1 cellular context compared by ENCODE assay signal in the genomic region with DNA sequence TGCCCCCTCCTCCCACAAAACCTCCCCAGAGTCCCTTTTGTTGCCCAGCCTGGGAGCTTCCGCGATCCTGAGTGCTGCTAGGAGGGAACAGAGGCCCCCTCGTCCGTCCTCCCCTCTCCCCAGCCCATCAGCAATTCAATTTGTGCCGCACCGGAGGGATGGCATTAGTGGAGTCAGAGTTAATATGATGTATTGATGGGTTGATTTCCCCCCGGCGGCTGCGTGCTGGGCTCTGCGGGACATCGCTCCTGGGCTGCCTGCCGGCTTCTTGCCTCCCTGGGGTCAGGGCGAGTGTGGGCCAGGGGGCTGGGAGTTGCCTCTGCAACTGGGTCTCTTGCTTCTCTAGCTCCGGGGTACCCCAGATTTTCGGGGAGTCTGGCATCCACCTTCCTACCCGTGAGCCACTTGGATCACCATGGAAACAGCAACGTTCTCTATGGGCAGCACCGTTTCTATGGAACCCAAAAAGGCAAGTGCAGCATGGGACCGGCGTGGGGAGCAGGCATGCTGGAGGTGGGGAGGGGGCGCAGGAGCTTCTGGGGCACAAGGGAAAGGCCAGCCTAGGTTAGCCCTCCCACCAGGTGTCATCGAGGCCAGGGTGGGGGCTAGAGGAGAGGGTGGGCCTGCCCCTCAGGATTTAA.
A peak's percentile ranks its signal among the peaks of the same experiment; 100 is the strongest.
TF ChIP-seq lines count a peak whose summit lies in the region.

No MANE protein-coding gene starts in this region.

TF ChIP-seq in K562, 482 proteins besides CTCF, POLR2A, EP300 and RAD21:
- TF ChIP-seq RFX1 (IDR thresholded peaks at IDR 0.05) (peak; percentile 69; the same call in 1 of the 2 replicates), HSF4 (CRISPR knock-in tag; IDR thresholded peaks at IDR 0.05; ENCODE audit: borderline replicate concordance) (no peak), MIER1 (IDR thresholded peaks at IDR 0.05; ENCODE audit: low read depth) (no peak)
- TF ChIP-seq, protein P1, sequence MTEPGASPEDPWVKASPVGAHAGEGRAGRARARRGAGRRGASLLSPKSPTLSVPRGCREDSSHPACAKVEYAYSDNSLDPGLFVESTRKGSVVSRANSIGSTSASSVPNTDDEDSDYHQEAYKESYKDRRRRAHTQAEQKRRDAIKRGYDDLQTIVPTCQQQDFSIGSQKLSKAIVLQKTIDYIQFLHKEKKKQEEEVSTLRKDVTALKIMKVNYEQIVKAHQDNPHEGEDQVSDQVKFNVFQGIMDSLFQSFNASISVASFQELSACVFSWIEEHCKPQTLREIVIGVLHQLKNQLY (CRISPR knock-in tag; conservative IDR thresholded peaks at IDR 0.05), result no peak
